In genomic region chr1:224894915-224895314, GRCh38 we compare ENCODE assay signal across 9 cellular contexts. TPM values are rescaled to one million over a fixed set of nuclear protein-coding genes. Genes with fewer than 3 reads are reported as not detected.
A peak's percentile ranks its signal among the peaks of the same experiment; 100 is the strongest.
DNase-seq lines count a peak whose midpoint lies in the region; TF ChIP-seq lines count a peak whose summit lies in the region.
"Had no signal": no experiment of that assay in that cellular context is flagged by ENCODE, and none has a peak within 500 bp of the region (broad histone marks: within the 10 kb centered on the region; RNA-seq: fewer than 3 reads in every experiment).

No MANE protein-coding gene starts in this region.

- H3K4me2 ChIP-seq in MM.1S (ENCODE audit: low read depth, low read length) (no peak overlapping the region), osteoblast (ENCODE audit: insufficient read depth, low read length) (no peak overlapping the region)

- H4K20me1 ChIP-seq in MM.1S (ENCODE audit: insufficient read depth, low read length), result no peaks in the 10 kb centered on the region
- no peaks in the 10 kb centered on the region for H4K20me1 ChIP-seq in osteoblast (ENCODE audit: insufficient read depth, low read length)

- CTCF ChIA-PET in activated naive CD4-positive, alpha-beta T cell treated with anti-CD3 and anti-CD28 coated beads, Interleukin-2, amount 10 ng/mL, durations not matched to agents 7 days and 5 days (lab: Charles Lee), result interaction anchor here (1.3 kb wide), 1 partner anchor 181 kb away, joined by 3 read pairs; no protein-coding TSS in a partner anchor

- H3K9me2 ChIP-seq in MM.1S (replicated peaks; ENCODE audit: insufficient read depth, low read length), result no peaks in the 10 kb centered on the region

- H3K36me3 ChIP-seq in MM.1S (replicated peaks; ENCODE audit: insufficient read depth, low read length), result no peaks in the 10 kb centered on the region
- H3K36me3 ChIP-seq in osteoblast (ENCODE audit: insufficient read depth, low read length), result no peaks in the 10 kb centered on the region
- H3K36me3 ChIP-seq: cardiac muscle cell had no signal

- peak; percentile 25 for DNase-seq in NCI-H1092 treated with DMSO at 0.1 percent for 48 hours (lab: John Stamatoyannopoulos, UW)
- DNase-seq in NCI-H1092 (lab: John Stamatoyannopoulos, UW), result no peak
- no peak for DNase-seq in MM.1S
- DNase-seq in cardiac fibroblast (ENCODE audit: low read depth in 2 of 2), result peak in 1 of 2 donors; percentile 5
- peak; percentile 78 for DNase-seq in osteoblast (ENCODE audit: insufficient read length, low spot score, missing footprints)
- DNase-seq in DMS79 (lab: John Stamatoyannopoulos, UW), result no peak
- DNase-seq in activated naive CD4-positive, alpha-beta T cell treated with anti-CD3 and anti-CD28 coated beads, Interleukin-2, amount 10 ng/mL, durations not matched to agents 7 days and 5 days, result no peak
- no peak for DNase-seq in stimulated activated CD4-positive, alpha-beta T cell treated with anti-CD3 and anti-CD28 coated beads, Interleukin-4, amount 100 ng/mL, for 1 hour

- H3K36me3 Mint-ChIP-seq in activated naive CD4-positive, alpha-beta T cell treated with anti-CD3 and anti-CD28 coated beads, Interleukin-2, amount 10 ng/mL, durations not matched to agents 7 days and 5 days, result no peaks in the 10 kb centered on the region

- no peaks in the 10 kb centered on the region for H3K27me3 ChIP-seq in MM.1S (replicated peaks; ENCODE audit: insufficient read depth, low read length)
- H3K27me3 ChIP-seq in osteoblast (ENCODE audit: insufficient read depth, low read length), result no peaks in the 10 kb centered on the region
- H3K27me3 ChIP-seq: cardiac muscle cell had no signal

- no peak overlapping the region for H3K27ac Mint-ChIP-seq in activated naive CD4-positive, alpha-beta T cell treated with anti-CD3 and anti-CD28 coated beads, Interleukin-2, amount 10 ng/mL, durations not matched to agents 7 days and 5 days

- no peak overlapping the region for H2AFZ ChIP-seq in MM.1S (ENCODE audit: low read length)
- H2AFZ ChIP-seq in osteoblast (ENCODE audit: low read length), result no peak overlapping the region

- no peaks in the 10 kb centered on the region for H3K4me1 ChIP-seq in MM.1S (ENCODE audit: low read length)
- no peaks in the 10 kb centered on the region for H3K4me1 ChIP-seq in osteoblast (ENCODE audit: insufficient read depth, low read length)

- no peak overlapping the region for H3K27ac ChIP-seq in MM.1S (ENCODE audit: low read length)
- H3K27ac ChIP-seq in osteoblast (ENCODE audit: low read depth, low read length), result no peak overlapping the region
- H3K27ac ChIP-seq: cardiac muscle cell had no signal

- H3K27me3 Mint-ChIP-seq in activated naive CD4-positive, alpha-beta T cell treated with anti-CD3 and anti-CD28 coated beads, Interleukin-2, amount 10 ng/mL, durations not matched to agents 7 days and 5 days, result no peaks in the 10 kb centered on the region

- no peak overlapping the region for H3K9ac ChIP-seq in MM.1S (ENCODE audit: low read length)

- H3K79me2 ChIP-seq in MM.1S (ENCODE audit: low read length) (no peaks in the 10 kb centered on the region), osteoblast (ENCODE audit: insufficient read depth, low read length) (no peaks in the 10 kb centered on the region)

- H3K4me1 Mint-ChIP-seq in activated naive CD4-positive, alpha-beta T cell treated with anti-CD3 and anti-CD28 coated beads, Interleukin-2, amount 10 ng/mL, durations not matched to agents 7 days and 5 days, result no peaks in the 10 kb centered on the region

- H3K9me3 ChIP-seq in MM.1S (replicated peaks; ENCODE audit: insufficient read depth, low read length) (no peaks in the 10 kb centered on the region), osteoblast (ENCODE audit: low read depth, low read length) (no peaks in the 10 kb centered on the region)

- peaks cover 6% of the 10 kb centered on the region for H3K9me3 Mint-ChIP-seq in activated naive CD4-positive, alpha-beta T cell treated with anti-CD3 and anti-CD28 coated beads, Interleukin-2, amount 10 ng/mL, durations not matched to agents 7 days and 5 days

- no peak overlapping the region for H3K4me3 Mint-ChIP-seq in activated naive CD4-positive, alpha-beta T cell treated with anti-CD3 and anti-CD28 coated beads, Interleukin-2, amount 10 ng/mL, durations not matched to agents 7 days and 5 days

- no peak overlapping the region for H3K4me3 ChIP-seq in MM.1S (ENCODE audit: low read length)
- H3K4me3 ChIP-seq in cardiac fibroblast (replicated peaks in 1 of 2; ENCODE audit: low read depth in 2 of 2, low read length in 2 of 2), result no peak overlapping the region
- H3K4me3 ChIP-seq in osteoblast (ENCODE audit: insufficient read depth, low read length), result no peak overlapping the region
- H3K4me3 ChIP-seq: cardiac muscle cell had no signal

- no peaks in the 10 kb centered on the region for H3F3A ChIP-seq in MM.1S (ENCODE audit: insufficient read depth, low read length)

- TF ChIP-seq CTCF in MM.1S (IDR thresholded peaks at IDR 0.05; ENCODE audit: low read length) (0 out of 2 replicates have a peak, but pooled peaks have one; percentile 17), cardiac fibroblast (IDR thresholded peaks at IDR 0.05; ENCODE audit: low read depth, low read length) (peak; percentile 13), osteoblast (IDR thresholded peaks at IDR 0.05; ENCODE audit: extremely low read depth, low read depth, low read length) (peak; percentile 32)

RNA-seq across cellular contexts. Expression of gene DNAH14, which starts 34.6 kb away (rescaled TPM):
- total RNA-seq in osteoblast, result 25.0 and 31.8 TPM in 2 replicates

Comparison
In these comparisons a context has a peak if more than half of its experiments do, and no peak if none do; other contexts are left out.
1. DNase-seq: peak in NCI-H1092 treated with DMSO at 0.1 percent for 48 hours (single experiment) and osteoblast (single experiment); none in NCI-H1092 (single experiment), MM.1S (single experiment), DMS79 (single experiment), activated naive CD4-positive, alpha-beta T cell treated with anti-CD3 and anti-CD28 coated beads, Interleukin-2, amount 10 ng/mL, durations not matched to agents 7 days and 5 days (single experiment) and stimulated activated CD4-positive, alpha-beta T cell treated with anti-CD3 and anti-CD28 coated beads, Interleukin-4, amount 100 ng/mL, for 1 hour (single experiment).
2. Peak in every context shown above with its lines, with median percentiles within 50 percentile points of each other: CTCF ChIP-seq.